Comparison of ENCODE assay signal across 15 cellular contexts in the genomic region with DNA sequence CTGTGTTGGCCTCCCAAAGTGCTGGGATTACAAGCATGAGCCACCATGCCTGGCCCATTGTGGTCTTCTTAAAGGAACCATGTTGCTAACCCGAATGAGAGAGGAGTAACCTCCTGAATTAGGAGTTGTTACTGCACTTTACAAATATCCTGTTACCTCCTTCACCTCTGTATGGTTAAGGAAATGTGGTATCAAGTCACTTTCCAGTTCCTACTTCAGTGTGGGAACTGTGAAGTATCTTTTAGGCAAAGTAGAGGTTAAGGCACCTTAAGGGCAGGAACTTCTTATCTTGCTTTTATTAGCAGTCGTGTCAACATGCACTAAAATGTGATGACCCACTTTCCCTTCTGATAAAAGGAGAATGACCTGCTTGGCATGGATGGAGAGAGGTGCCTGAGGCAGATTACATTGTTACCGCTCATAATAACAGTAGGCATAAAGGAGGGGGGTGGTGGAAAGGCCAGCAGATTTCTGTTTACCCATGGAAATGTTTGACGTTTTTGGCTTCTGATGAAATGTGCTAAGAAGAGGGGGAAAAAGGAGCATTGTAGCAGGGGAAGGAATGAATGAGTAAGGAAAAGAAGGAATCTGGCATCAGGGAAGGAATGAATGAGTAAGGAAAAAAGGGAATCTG. TPM values are rescaled to one million over a fixed set of nuclear protein-coding genes. Genes with fewer than 3 reads are reported as not detected.
DNase-seq lines count a peak whose midpoint lies in the region; ATAC-seq, FAIRE-seq and TF ChIP-seq lines count a peak whose summit lies in the region.
"Had no signal": no experiment of that assay in that cellular context is flagged by ENCODE, and none has a peak within 500 bp of the region (broad histone marks: within the 10 kb centered on the region; RNA-seq: fewer than 3 reads in every experiment).

No MANE protein-coding gene starts in this region.

- POLR2A ChIA-PET in Caco-2 (lab: Charles Lee) (no interaction called here), GM10248 (lab: Yijun Ruan, JAX) (no interaction called here)

- no peaks in the 10 kb centered on the region for H3K9me3 Mint-ChIP-seq in Caco-2 (ENCODE audit: unreplicated experiment)
- no peaks in the 10 kb centered on the region for H3K9me3 Mint-ChIP-seq in activated T-helper 2 cell treated with anti-CD3 and anti-CD28 coated beads, Interferon-gamma antibody, Interleukin-2, Interleukin-4, amounts not matched to agents 10 μg/mL and 5 μg/mL and 100 μg/mL, durations not matched to agents 14 hours and 24 hours and 36 hours
- H3K9me3 Mint-ChIP-seq: dendritic cell treated with granulocyte-macrophage colony-stimulating factor and Interleukin-4, amounts not matched to agents 40 ng/mL and 50 ng/mL, for 4 days had no signal

- BruUV-seq in Caco-2 (replicated peaks; lab: Mats Ljungman, UMichigan) = no TSS peak

- intact Hi-C loops in Caco-2 (cut with micrococcal nuclease; ENCODE audit: unreplicated experiment) = loop anchor here (1.0 to 2.0 kb wide), 4 partner anchors 10 to 122 kb away; a partner anchor contains a TSS
- intact Hi-C loops in left lung (cut with DNase I) = no loop called here
- intact Hi-C loops in activated T-helper 2 cell treated with anti-CD3 and anti-CD28 coated beads, Interferon-gamma antibody, Interleukin-2, Interleukin-4, amounts not matched to agents 10 μg/mL and 5 μg/mL and 100 μg/mL, durations not matched to agents 14 hours and 24 hours and 36 hours (cut with micrococcal nuclease) = no loop called here

- no peaks in the 10 kb centered on the region for H3K9me3 ChIP-seq in Caco-2
- no peaks in the 10 kb centered on the region for H3K9me3 ChIP-seq in left lung

- CTCF ChIA-PET in Caco-2 (lab: Charles Lee) = interaction anchor here (0.7 kb wide), 1 partner anchor 339 kb away, joined by 4 read pairs; no protein-coding TSS in a partner anchor
- CTCF ChIA-PET in GM10248 (lab: Yijun Ruan, JAX) = interaction anchor here (1.5 to 4.6 kb wide), 2 partner anchors 10 to 11 kb away, joined by 3 to 24 read pairs; no protein-coding TSS in a partner anchor

- H3K36me3 Mint-ChIP-seq in Caco-2 (ENCODE audit: insufficient read depth, unreplicated experiment) = peaks cover 7% of the 10 kb centered on the region
- no peaks in the 10 kb centered on the region for H3K36me3 Mint-ChIP-seq in activated T-helper 2 cell treated with anti-CD3 and anti-CD28 coated beads, Interferon-gamma antibody, Interleukin-2, Interleukin-4, amounts not matched to agents 10 μg/mL and 5 μg/mL and 100 μg/mL, durations not matched to agents 14 hours and 24 hours and 36 hours (ENCODE audit: low read depth)

- no peaks in the 10 kb centered on the region for H3K27me3 Mint-ChIP-seq in Caco-2 (ENCODE audit: insufficient read depth, unreplicated experiment)
- H3K27me3 Mint-ChIP-seq in activated T-helper 2 cell treated with anti-CD3 and anti-CD28 coated beads, Interferon-gamma antibody, Interleukin-2, Interleukin-4, amounts not matched to agents 10 μg/mL and 5 μg/mL and 100 μg/mL, durations not matched to agents 14 hours and 24 hours and 36 hours (ENCODE audit: low read depth) = no peaks in the 10 kb centered on the region
- H3K27me3 Mint-ChIP-seq: dendritic cell treated with granulocyte-macrophage colony-stimulating factor and Interleukin-4, amounts not matched to agents 40 ng/mL and 50 ng/mL, for 4 days had no signal

- H3K36me3 ChIP-seq in Caco-2 (ENCODE audit: control insufficient read depth, insufficient read depth, low read length) = no peaks in the 10 kb centered on the region
- no peaks in the 10 kb centered on the region for H3K36me3 ChIP-seq in bronchial epithelial cell (ENCODE audit: control insufficient read depth, insufficient read depth, low read length)
- H3K36me3 ChIP-seq in left lung = no peaks in the 10 kb centered on the region

- TF ChIP-seq CTCF in Caco-2 (IDR thresholded peaks at IDR 0.05; ENCODE audit: insufficient read depth in 1 of 2, low read depth in 1 of 2, low read length in 1 of 2, severe bottlenecking in 1 of 2, unreplicated experiment in 1 of 2) (no peak), bronchial epithelial cell (IDR thresholded peaks at IDR 0.05; ENCODE audit: insufficient read depth, low read length, severe bottlenecking) (no peak), left lung (IDR thresholded peaks at IDR 0.05) (no peak), GM10248 (IDR thresholded peaks at IDR 0.05; ENCODE audit: control extremely low read depth, extremely low read depth, low read depth, missing control alignments) (no peak), GM20000 (IDR thresholded peaks at IDR 0.05; ENCODE audit: extremely low read depth, missing control alignments) (no peak)

- peaks cover 43% of the 10 kb centered on the region for H3K4me1 ChIP-seq in Caco-2
- peaks cover 0 to 12% of the 10 kb centered on the region in 2 donors for H3K4me1 ChIP-seq in left lung

- FAIRE-seq in HTR-8/SVneo (lab: Jason Lieb, UNC) (peak; percentile 28), bronchial epithelial cell (lab: Jason Lieb, UNC) (no peak)

- peak; percentile 82 for ATAC-seq in left lung
- no peak for ATAC-seq in activated CD4-positive, CD25-positive, alpha-beta regulatory T cell treated with anti-CD3 and anti-CD28 coated beads, Interleukin-2, amount 50 U/mL, for 24 hours

- H3K4me3 ChIP-seq in Caco-2 (ENCODE audit: low read depth, low read length) (no peak overlapping the region), bronchial epithelial cell (ENCODE audit: low read depth, low read length) (no peak overlapping the region), left lung (no peak overlapping the region)

- peak overlapping the region; percentile 52 for H3K4me3 Mint-ChIP-seq in Caco-2 (ENCODE audit: unreplicated experiment)
- no peak overlapping the region for H3K4me3 Mint-ChIP-seq in activated T-helper 2 cell treated with anti-CD3 and anti-CD28 coated beads, Interferon-gamma antibody, Interleukin-2, Interleukin-4, amounts not matched to agents 10 μg/mL and 5 μg/mL and 100 μg/mL, durations not matched to agents 14 hours and 24 hours and 36 hours (ENCODE audit: low read depth)
- H3K4me3 Mint-ChIP-seq: dendritic cell treated with granulocyte-macrophage colony-stimulating factor and Interleukin-4, amounts not matched to agents 40 ng/mL and 50 ng/mL, for 4 days had no signal

- peaks cover 52% of the 10 kb centered on the region for H3K4me1 Mint-ChIP-seq in Caco-2 (ENCODE audit: low read depth, unreplicated experiment)
- H3K4me1 Mint-ChIP-seq in activated T-helper 2 cell treated with anti-CD3 and anti-CD28 coated beads, Interferon-gamma antibody, Interleukin-2, Interleukin-4, amounts not matched to agents 10 μg/mL and 5 μg/mL and 100 μg/mL, durations not matched to agents 14 hours and 24 hours and 36 hours (ENCODE audit: low read depth) = no peaks in the 10 kb centered on the region

- peak overlapping the region; percentile 88 for H3K27ac Mint-ChIP-seq in Caco-2 (ENCODE audit: unreplicated experiment)
- no peak overlapping the region for H3K27ac Mint-ChIP-seq in activated T-helper 2 cell treated with anti-CD3 and anti-CD28 coated beads, Interferon-gamma antibody, Interleukin-2, Interleukin-4, amounts not matched to agents 10 μg/mL and 5 μg/mL and 100 μg/mL, durations not matched to agents 14 hours and 24 hours and 36 hours
- H3K27ac Mint-ChIP-seq: dendritic cell treated with granulocyte-macrophage colony-stimulating factor and Interleukin-4, amounts not matched to agents 40 ng/mL and 50 ng/mL, for 4 days had no signal

- no peak overlapping the region for H3K27ac ChIP-seq in left lung
- H3K27ac ChIP-seq: KMS-11 had no signal

- H3K27me3 ChIP-seq in Caco-2 (replicated peaks; ENCODE audit: control insufficient read depth, insufficient read depth, low read length) (no peaks in the 10 kb centered on the region), bronchial epithelial cell (ENCODE audit: control insufficient read depth, insufficient read depth, low read length) (no peaks in the 10 kb centered on the region), left lung (no peaks in the 10 kb centered on the region)

- DNase-seq in Caco-2 (peak; percentile 91 to 93), HTR-8/SVneo (ENCODE audit: insufficient read length, low spot score) (no peak), bronchial epithelial cell (ENCODE audit: low read depth) (peak; percentile 50), left lung (no peak), GM10248 (ENCODE audit: extremely low spot score) (no peak), GM20000 (ENCODE audit: low spot score) (no peak)
- no peak for DNase-seq in activated T-helper 2 cell treated with anti-CD3 and anti-CD28 coated beads, Interferon-gamma antibody, Interleukin-2, Interleukin-4, amounts not matched to agents 10 μg/mL and 5 μg/mL and 100 μg/mL, durations not matched to agents 14 hours and 24 hours and 36 hours (ENCODE audit: low spot score)
- DNase-seq: C1 segment of cervical spinal cord; NCI-H2171 treated with DMSO at 0.1 percent for 48 hours; stimulated activated CD4-positive, alpha-beta T cell treated with anti-CD3 and anti-CD28 coated beads, Interleukin-4, amount 100 ng/mL, for 4 hours; stimulated activated naive CD4-positive, alpha-beta T cell; SW 1271 had no signal

RNA-seq across cellular contexts. Expression of a gene that starts 28.5 kb away (rescaled TPM):
- 76.3 and 78.3 TPM in 2 replicates for total RNA-seq in Caco-2 (2022)
- 41.6 and 44.7 TPM in 2 replicates for total RNA-seq in bronchial epithelial cell
- 10 to 100 TPM; 69.0 to 71.5 TPM for total RNA-seq in left lung
- 62.1 and 62.7 TPM in 2 replicates for total RNA-seq in activated T-helper 2 cell treated with anti-CD3 and anti-CD28 coated beads, Interferon-gamma antibody, Interleukin-2, Interleukin-4, amounts not matched to agents 10 μg/mL and 5 μg/mL and 100 μg/mL, durations not matched to agents 14 hours and 24 hours and 36 hours

RNA-seq across cellular contexts. Expression of a gene that starts 28.8 kb away (rescaled TPM):
- total RNA-seq in Caco-2 (2022) (16.1 and 17.8 TPM in 2 replicates), bronchial epithelial cell (2.9 and 3.8 TPM in 2 replicates), left lung (1 to 10 TPM; 8.0 to 8.9 TPM)
- total RNA-seq in activated T-helper 2 cell treated with anti-CD3 and anti-CD28 coated beads, Interferon-gamma antibody, Interleukin-2, Interleukin-4, amounts not matched to agents 10 μg/mL and 5 μg/mL and 100 μg/mL, durations not matched to agents 14 hours and 24 hours and 36 hours = 7.7 and 9.6 TPM in 2 replicates

Comparison
In these comparisons a context has a peak if more than half of its experiments do, and no peak if none do; other contexts are left out.
1. DNase-seq: peak in Caco-2 (2 of 2) and bronchial epithelial cell (single experiment); none in HTR-8/SVneo (single experiment), left lung (0 of 2), GM10248 (single experiment), GM20000 (single experiment) and activated T-helper 2 cell treated with anti-CD3 and anti-CD28 coated beads, Interferon-gamma antibody, Interleukin-2, Interleukin-4, amounts not matched to agents 10 μg/mL and 5 μg/mL and 100 μg/mL, durations not matched to agents 14 hours and 24 hours and 36 hours (single experiment).